In the genomic region with DNA sequence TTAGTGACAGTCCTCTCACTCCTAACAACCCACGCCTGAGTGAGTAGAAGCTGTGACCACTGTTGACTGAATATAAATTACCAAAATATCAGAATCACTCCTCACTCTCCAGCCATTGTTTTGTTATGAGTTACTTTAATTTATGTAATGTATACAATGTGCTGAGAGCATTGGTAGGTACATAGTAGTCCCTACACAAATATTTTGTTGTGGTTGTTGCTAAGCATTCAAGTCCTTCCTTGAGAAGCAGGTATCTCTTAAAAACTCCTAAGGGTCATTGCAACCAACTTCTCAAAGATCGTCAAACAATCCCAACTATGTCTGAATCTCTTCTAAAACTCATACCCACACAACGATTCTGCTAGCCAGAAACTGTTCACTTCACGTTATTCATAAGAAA, we compare ENCODE assay signal across 6 cellular contexts.
"Had no signal": no experiment of that assay in that cellular context is flagged by ENCODE, and none has a peak within 500 bp of the region (broad histone marks: within the 10 kb centered on the region; RNA-seq: fewer than 3 reads in every experiment).

No MANE protein-coding gene starts in this region.

- H3K9ac ChIP-seq: GM23248, KMS-11 had no signal

- H3K27ac ChIP-seq: GM23248, KMS-11 had no signal

- H3K4me3 ChIP-seq: GM23248 had no signal

- H3K4me2 ChIP-seq: KMS-11 had no signal

- H3K4me1 Mint-ChIP-seq: IgD-negative memory B cell had no signal

- H3K4me3 Mint-ChIP-seq: H9, IgD-negative memory B cell had no signal

- DNase-seq: GM23248, H9, HCEC 1CT, KBM-7 had no signal

- H3K27ac Mint-ChIP-seq: H9, IgD-negative memory B cell had no signal

- H2AFZ ChIP-seq: GM23248 had no signal

- H3K9me3 Mint-ChIP-seq: H9 had no signal
